In the genomic region with DNA sequence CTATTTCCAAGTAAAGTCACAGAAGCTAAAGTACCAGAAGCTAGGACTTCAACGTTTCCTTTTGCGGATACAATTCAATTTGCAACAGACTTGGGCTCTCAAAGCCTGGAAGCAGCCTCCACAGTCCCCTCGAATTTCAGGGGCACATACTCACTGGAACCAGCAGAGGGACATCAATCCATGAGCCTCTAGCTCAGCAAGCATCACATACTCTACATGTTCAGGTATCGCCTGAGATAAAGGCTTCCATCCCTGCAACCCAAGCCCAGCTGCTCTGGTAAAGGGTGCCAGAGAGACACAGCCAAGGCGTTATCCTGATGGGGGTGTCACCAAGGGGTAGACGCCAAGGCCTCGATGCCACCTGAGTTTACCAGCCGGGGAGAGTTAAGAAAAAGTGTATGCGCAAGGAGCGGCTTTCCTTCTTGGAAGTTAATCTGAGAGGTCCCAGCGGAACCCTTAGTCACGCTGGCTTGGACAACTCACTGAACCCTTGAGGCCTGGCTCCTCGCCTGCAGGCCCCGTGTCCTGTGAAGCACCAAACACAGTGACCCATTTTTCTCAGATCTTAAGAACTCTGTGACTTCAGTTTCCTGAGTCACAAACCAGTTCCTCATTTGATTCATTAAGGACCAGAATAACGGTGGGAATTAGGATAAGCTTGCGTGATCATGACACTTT, we compare ENCODE assay signal across 14 cellular contexts. TPM values are rescaled to one million over a fixed set of nuclear protein-coding genes. Genes with fewer than 3 reads are reported as not detected.
DNase-seq lines count a peak whose midpoint lies in the region; ATAC-seq and TF ChIP-seq lines count a peak whose summit lies in the region.
"Had no signal": no experiment of that assay in that cellular context is flagged by ENCODE, and none has a peak within 500 bp of the region (broad histone marks: within the 10 kb centered on the region; RNA-seq: fewer than 3 reads in every experiment).

No MANE protein-coding gene starts in this region.

- peak overlapping the region in 4 of 5 experiments; percentile 43 to 84 (median 63) for H3K27ac Mint-ChIP-seq in brain

- DNase-seq in AG10803 (ENCODE audit: low read depth) (no peak), HT-29 (ENCODE audit: low spot score) (peak; percentile 54), lower lobe of right lung (peak; percentile 18), kidney glomerular epithelial cell (lab: John Stamatoyannopoulos, UW) (no peak)
- no peak for DNase-seq in stimulated activated naive CD4-positive, alpha-beta T cell treated with Interleukin-2 at 50 U/mL for 16 hours (lab: John Stamatoyannopoulos, UW)
- DNase-seq in activated CD4-positive, alpha-beta T cell treated with anti-CD3 and anti-CD28 coated beads, Interleukin-2, amount 50 U/mL, for 1 hour, result no peak
- DNase-seq: activated T-cell treated with anti-CD3 and anti-CD28 coated beads, Interleukin-2, amount 50 U/mL, for 1 hour; NCI-H345 had no signal

- no peak overlapping the region for H3K27ac ChIP-seq in lower lobe of right lung

- H3K9me3 ChIP-seq in lower lobe of right lung, result no peaks in the 10 kb centered on the region

- no peaks in the 10 kb centered on the region for H3K4me1 ChIP-seq in lower lobe of right lung

- no peak overlapping the region for H3K4me3 ChIP-seq in AG10803 (ENCODE audit: low read length)
- no peak overlapping the region for H3K4me3 ChIP-seq in lower lobe of right lung
- H3K4me3 ChIP-seq: dorsolateral prefrontal cortex had no signal

- H3K4me1 Mint-ChIP-seq in brain, result peaks cover 31% of the 10 kb centered on the region

- H3K4me3 Mint-ChIP-seq in brain, result no peak overlapping the region

- H3K36me3 ChIP-seq in lower lobe of right lung, result peaks cover 48% of the 10 kb centered on the region

- intact Hi-C loops in lower lobe of right lung (cut with DNase I), result no loop called here

- TF ChIP-seq CTCF in AG10803 (conservative IDR thresholded peaks at IDR 0.05; ENCODE audit: low read length) (peak; percentile 28), brain (conservative IDR thresholded peaks at IDR 0.05) (peak in 1 of 2 experiments; percentile 38), lower lobe of right lung (IDR thresholded peaks at IDR 0.05) (no peak)

- no peaks in the 10 kb centered on the region for H3K9me3 Mint-ChIP-seq in brain

- H3K27me3 ChIP-seq in lower lobe of right lung (ENCODE audit: low read depth), result no peaks in the 10 kb centered on the region
- H3K27me3 ChIP-seq: dorsolateral prefrontal cortex had no signal

- H3K27me3 Mint-ChIP-seq in brain, result no peaks in the 10 kb centered on the region

- ATAC-seq in lower lobe of right lung (no peak), HG02870 (IDR thresholded peaks at IDR 0.05; ENCODE audit: unreplicated experiment) (no peak)

- peaks cover 21% of the 10 kb centered on the region for H3K36me3 Mint-ChIP-seq in brain

RNA-seq across cellular contexts. Expression of a gene that starts 13.0 kb away (rescaled TPM):
- total RNA-seq in HT-29 (2014; rRNA removed; shearing (Covaris generic)), result 31.7 and 40.1 TPM in 2 replicates
- 11.6 TPM for polyA plus RNA-seq in brain (ENCODE audit: insufficient read depth, low read depth, low replicate concordance)
- 23.7 TPM for total RNA-seq in lower lobe of right lung

RNA-seq across cellular contexts. Expression of a gene that starts 21.2 kb away (rescaled TPM):
- total RNA-seq in HT-29 (2014; rRNA removed; shearing (Covaris generic)), result 134 and 151 TPM in 2 replicates
- 8.4 TPM for polyA plus RNA-seq in brain (ENCODE audit: insufficient read depth, low read depth, low replicate concordance)
- total RNA-seq in lower lobe of right lung, result 202 TPM

RNA-seq across cellular contexts. Expression of a gene that starts 41.7 kb away (rescaled TPM):
- 117 and 131 TPM in 2 replicates for total RNA-seq in HT-29 (2014; rRNA removed; shearing (Covaris generic))
- not detected for polyA plus RNA-seq in brain (ENCODE audit: insufficient read depth, low read depth, low replicate concordance)
- total RNA-seq in lower lobe of right lung, result not detected
- total RNA-seq: dorsolateral prefrontal cortex; HT1080; pulmonary artery endothelial cell; T-helper 1 cell treated with Interleukin-12 subunit alpha and Interleukin-12 subunit beta and Interleukin-4 antibody, amounts not matched to agents 30 ng/mL and 1 ng/mL, for 36 hours had no signal

Comparison
In these comparisons a context has a peak if more than half of its experiments do, and no peak if none do; other contexts are left out.
1. DNase-seq: peak in HT-29 (single experiment) and lower lobe of right lung (single experiment); none in AG10803 (single experiment), kidney glomerular epithelial cell (single experiment), stimulated activated naive CD4-positive, alpha-beta T cell treated with Interleukin-2 at 50 U/mL for 16 hours (single experiment) and activated CD4-positive, alpha-beta T cell treated with anti-CD3 and anti-CD28 coated beads, Interleukin-2, amount 50 U/mL, for 1 hour (single experiment).
2. RNA of a gene that starts 41.7 kb away (total RNA-seq): 117 to 131 TPM in HT-29; not detected in lower lobe of right lung (single experiment); every median in the first group is over 100 times any median in the second.